In genomic region chr22:19213001-19213400, GRCh38 we compare ENCODE assay signal across 24 cellular contexts. TPM values are rescaled to one million over a fixed set of nuclear protein-coding genes. Genes with fewer than 3 reads are reported as not detected.
DNase-seq lines count a peak whose midpoint lies in the region; ATAC-seq and TF ChIP-seq lines count a peak whose summit lies in the region.
"Had no signal": no experiment of that assay in that cellular context is flagged by ENCODE, and none has a peak within 500 bp of the region (broad histone marks: within the 10 kb centered on the region; RNA-seq: fewer than 3 reads in every experiment).

No MANE protein-coding gene starts in this region.

- H3K27me3 ChIP-seq in iPS-18a (ENCODE audit: control insufficient read depth, insufficient read depth, low read length) (no peaks in the 10 kb centered on the region), tibial artery (no peaks in the 10 kb centered on the region)
- H3K27me3 ChIP-seq: BLaER1 treated with 17β-estradiol and CSF1 and Interleukin-3, amounts not matched to agents 10 nM and 100 nM had no signal

- no peak for ATAC-seq in SK-N-SH treated with all-trans-retinoic acid at 6 μM for 48 hours
- ATAC-seq: GM12878, PC-3 had no signal

- TF ChIP-seq CTCF in tibial artery (IDR thresholded peaks at IDR 0.05) = no peak

- H3K27ac ChIP-seq in iPS-18a (ENCODE audit: low read length) (no peak overlapping the region), tibial artery (no peak overlapping the region)
- H3K27ac ChIP-seq: BLaER1 treated with 17β-estradiol and CSF1 and Interleukin-3, amounts not matched to agents 10 nM and 100 nM had no signal

- H3K4me3 ChIP-seq in iPS-18a (ENCODE audit: low read length) = peak overlapping the region; percentile 1
- H3K4me3 ChIP-seq in tibial artery = no peak overlapping the region
- H3K4me3 ChIP-seq: BLaER1 treated with 17β-estradiol and CSF1 and Interleukin-3, amounts not matched to agents 10 nM and 100 nM; GM12878 had no signal

- peaks cover 16% of the 10 kb centered on the region for H3K4me1 ChIP-seq in iPS-18a (ENCODE audit: control insufficient read depth, low read depth, low read length)
- peaks cover 0 to under 1% (median 0%) of the 10 kb centered on the region in 4 donors for H3K4me1 ChIP-seq in tibial artery
- H3K4me1 ChIP-seq: Caco-2 had no signal

- peaks cover 15% of the 10 kb centered on the region for H3K36me3 ChIP-seq in iPS-18a (ENCODE audit: control insufficient read depth, low read depth, low read length)
- H3K36me3 ChIP-seq in tibial artery = peaks cover 29 to 39% (median 34%) of the 10 kb centered on the region in 3 donors

- H3K9ac ChIP-seq in iPS-18a (ENCODE audit: low read length) = no peak overlapping the region
- H3K9ac ChIP-seq: BLaER1 treated with 17β-estradiol and CSF1 and Interleukin-3, amounts not matched to agents 10 nM and 100 nM had no signal

- intact Hi-C loops in tibial artery (cut with DNase I; ENCODE audit: low total_unique reads) = no loop called here

- no peaks in the 10 kb centered on the region for H3K9me3 ChIP-seq in iPS-18a (ENCODE audit: control insufficient read depth, low read depth, low read length)
- no peaks in the 10 kb centered on the region for H3K9me3 ChIP-seq in tibial artery
- H3K9me3 ChIP-seq: BLaER1 treated with 17β-estradiol and CSF1 and Interleukin-3, amounts not matched to agents 10 nM and 100 nM; Caco-2 had no signal

- DNase-seq in NCI-H526 (lab: John Stamatoyannopoulos, UW) (peak; percentile 12 to 40), NCI-H526 treated with DMSO at 0.1 percent for 48 hours (lab: John Stamatoyannopoulos, UW) (no peak), tibial artery (no peak), NCI-H1694 (lab: John Stamatoyannopoulos, UW) (no peak), mucosa of gallbladder (ENCODE audit: low spot score) (no peak)
- DNase-seq: 8988T; Caco-2; CD4-positive, alpha-beta memory T cell; DMS 273 treated with DMSO at 0.1 percent for 48 hours; DMS79 treated with DMSO at 0.1 percent for 48 hours; HCEC 1CT; Kasumi-1; NCI-H1417; NCI-H187 treated with DMSO at 0.1 percent for 48 hours; NCI-H2107; NCI-H226; NCI-H524; PC-3; Right ventricle myocardium superior; SW 1271 had no signal

TF ChIP-seq in SK-N-SH treated with all-trans-retinoic acid at 6 μM for 48 hours, 23 proteins besides CTCF, POLR2A, EP300 and RAD21:
- TF ChIP-seq PPARA (CRISPR knock-in tag; IDR thresholded peaks at IDR 0.05; ENCODE audit: borderline replicate concordance) = 0 out of 2 replicates have a peak, but pooled peaks have one; percentile 6
- TF ChIP-seq CSDC2 (CRISPR knock-in tag; IDR thresholded peaks at IDR 0.05) = no peak

RNA-seq across cellular contexts. Expression of gene SLC25A1, which starts 34.5 kb away (rescaled TPM):
- 130 TPM for total RNA-seq in mucosa of gallbladder

Comparison
In these comparisons a context has a peak if more than half of its experiments do, and no peak if none do; other contexts are left out.
1. DNase-seq: peak in NCI-H526 (2 of 2); none in NCI-H526 treated with DMSO at 0.1 percent for 48 hours (single experiment), tibial artery (0 of 2), NCI-H1694 (single experiment) and mucosa of gallbladder (single experiment).